1 cellular context compared by ENCODE assay signal in the genomic region with DNA sequence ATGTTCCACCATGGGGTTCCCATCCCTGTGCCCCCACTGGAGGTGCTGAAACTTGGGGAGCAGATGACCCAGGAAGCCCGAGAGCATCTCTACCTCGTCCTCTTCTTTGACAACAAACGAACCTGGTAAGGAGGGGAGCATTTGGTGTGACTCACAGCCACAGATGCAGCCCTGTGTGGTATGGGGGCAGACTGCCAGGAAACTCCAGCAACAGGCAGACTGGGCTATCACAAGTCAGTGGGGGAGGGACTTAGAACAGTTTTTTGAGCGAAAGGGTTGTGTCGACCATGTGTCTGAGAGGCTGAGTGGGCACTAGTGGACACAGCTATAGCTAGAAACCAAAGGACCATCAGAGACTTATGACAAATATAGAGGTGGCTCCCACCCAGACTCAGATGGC.
TF ChIP-seq lines count a peak whose summit lies in the region.

No MANE protein-coding gene starts in this region.

TF ChIP-seq in GM23338, 12 proteins besides CTCF, POLR2A, EP300 and RAD21 (continued from another document):
- TF ChIP-seq, protein P1, sequence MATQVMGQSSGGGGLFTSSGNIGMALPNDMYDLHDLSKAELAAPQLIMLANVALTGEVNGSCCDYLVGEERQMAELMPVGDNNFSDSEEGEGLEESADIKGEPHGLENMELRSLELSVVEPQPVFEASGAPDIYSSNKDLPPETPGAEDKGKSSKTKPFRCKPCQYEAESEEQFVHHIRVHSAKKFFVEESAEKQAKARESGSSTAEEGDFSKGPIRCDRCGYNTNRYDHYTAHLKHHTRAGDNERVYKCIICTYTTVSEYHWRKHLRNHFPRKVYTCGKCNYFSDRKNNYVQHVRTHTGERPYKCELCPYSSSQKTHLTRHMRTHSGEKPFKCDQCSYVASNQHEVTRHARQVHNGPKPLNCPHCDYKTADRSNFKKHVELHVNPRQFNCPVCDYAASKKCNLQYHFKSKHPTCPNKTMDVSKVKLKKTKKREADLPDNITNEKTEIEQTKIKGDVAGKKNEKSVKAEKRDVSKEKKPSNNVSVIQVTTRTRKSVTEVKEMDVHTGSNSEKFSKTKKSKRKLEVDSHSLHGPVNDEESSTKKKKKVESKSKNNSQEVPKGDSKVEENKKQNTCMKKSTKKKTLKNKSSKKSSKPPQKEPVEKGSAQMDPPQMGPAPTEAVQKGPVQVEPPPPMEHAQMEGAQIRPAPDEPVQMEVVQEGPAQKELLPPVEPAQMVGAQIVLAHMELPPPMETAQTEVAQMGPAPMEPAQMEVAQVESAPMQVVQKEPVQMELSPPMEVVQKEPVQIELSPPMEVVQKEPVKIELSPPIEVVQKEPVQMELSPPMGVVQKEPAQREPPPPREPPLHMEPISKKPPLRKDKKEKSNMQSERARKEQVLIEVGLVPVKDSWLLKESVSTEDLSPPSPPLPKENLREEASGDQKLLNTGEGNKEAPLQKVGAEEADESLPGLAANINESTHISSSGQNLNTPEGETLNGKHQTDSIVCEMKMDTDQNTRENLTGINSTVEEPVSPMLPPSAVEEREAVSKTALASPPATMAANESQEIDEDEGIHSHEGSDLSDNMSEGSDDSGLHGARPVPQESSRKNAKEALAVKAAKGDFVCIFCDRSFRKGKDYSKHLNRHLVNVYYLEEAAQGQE (IDR thresholded peaks at IDR 0.05; ENCODE audit: unreplicated experiment), result no peak
- TF ChIP-seq EZH2 (IDR thresholded peaks at IDR 0.05; ENCODE audit: low read depth, unreplicated experiment), result no peak
